14 cellular contexts compared by ENCODE assay signal in the genomic region with DNA sequence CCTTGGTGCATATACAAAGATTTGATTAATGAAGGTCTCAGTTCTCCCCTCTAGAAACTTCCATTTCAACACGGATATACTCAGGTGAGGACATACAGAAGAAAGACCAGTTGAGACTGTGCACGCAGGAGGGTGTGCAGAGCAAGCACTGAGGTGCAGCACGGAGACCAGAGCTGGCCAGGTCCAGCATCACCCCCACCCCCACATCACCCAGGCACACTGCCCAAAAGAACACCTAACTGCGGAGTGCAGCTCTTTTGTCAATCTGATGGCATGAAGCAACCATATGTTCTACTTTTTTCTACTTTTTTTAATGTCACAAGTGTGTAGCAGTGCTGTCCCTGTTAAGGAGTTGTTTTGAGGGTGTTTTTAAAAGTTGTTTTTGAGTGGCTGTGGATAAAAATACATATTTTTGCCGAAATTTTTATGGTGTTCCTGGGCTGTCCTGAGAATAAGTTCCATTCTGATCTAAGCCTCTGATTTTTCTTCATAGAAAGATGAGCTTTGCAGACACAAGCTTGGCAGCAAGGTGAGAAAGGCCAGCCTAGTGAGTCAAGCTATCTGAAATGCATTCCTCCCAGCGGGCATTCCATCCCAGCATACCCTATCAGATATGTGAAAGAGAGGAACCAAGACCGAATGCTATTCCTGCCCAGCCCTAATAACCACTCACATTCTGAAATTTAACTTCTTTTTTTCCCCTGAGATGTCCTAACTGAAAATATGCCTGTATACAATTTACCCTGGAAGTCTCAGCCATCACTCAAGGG.
DNase-seq lines count a peak whose midpoint lies in the region; ATAC-seq and TF ChIP-seq lines count a peak whose summit lies in the region.
"Had no signal": no experiment of that assay in that cellular context is flagged by ENCODE, and none has a peak within 500 bp of the region (broad histone marks: within the 10 kb centered on the region; RNA-seq: fewer than 3 reads in every experiment).

No MANE protein-coding gene starts in this region.

- H3K4me3 Mint-ChIP-seq in HFFc6, result no peak overlapping the region
- H3K4me3 Mint-ChIP-seq in activated T-helper 1 cell treated with anti-CD3 and anti-CD28 coated beads, Interleukin-12 subunit alpha, Interleukin-12 subunit beta, Interleukin-2, Interleukin-4 antibody, amounts not matched to agents 30 ng/mL and 10 ng/mL and 1 ng/mL, durations not matched to agents 14 hours and 24 hours and 36 hours, result no peak overlapping the region

- H3K27ac ChIP-seq in rectal smooth muscle tissue (ENCODE audit: low read depth, low read length), result peak overlapping the region; percentile 17

- peaks cover 53% of the 10 kb centered on the region for H3K36me3 Mint-ChIP-seq in HFFc6 (ENCODE audit: low read depth)
- H3K36me3 Mint-ChIP-seq in activated T-helper 1 cell treated with anti-CD3 and anti-CD28 coated beads, Interleukin-12 subunit alpha, Interleukin-12 subunit beta, Interleukin-2, Interleukin-4 antibody, amounts not matched to agents 30 ng/mL and 10 ng/mL and 1 ng/mL, durations not matched to agents 14 hours and 24 hours and 36 hours (ENCODE audit: low read depth), result peaks cover 47% of the 10 kb centered on the region

- intact Hi-C loops in activated T-helper 1 cell treated with anti-CD3 and anti-CD28 coated beads, Interleukin-12 subunit alpha, Interleukin-12 subunit beta, Interleukin-2, Interleukin-4 antibody, amounts not matched to agents 30 ng/mL and 10 ng/mL and 1 ng/mL, durations not matched to agents 14 hours and 24 hours and 36 hours (cut with micrococcal nuclease), result loop anchor here (2.0 to 10.0 kb wide), 8 partner anchors 57 to 1921 kb away; partner anchors contain the start of genes N4BP2, TLR6 and TMEM156
- intact Hi-C loops in left colon (cut with DNase I, micrococcal nuclease), result no loop called here

- H3K9me3 Mint-ChIP-seq in HFFc6, result no peaks in the 10 kb centered on the region
- H3K9me3 Mint-ChIP-seq in activated T-helper 1 cell treated with anti-CD3 and anti-CD28 coated beads, Interleukin-12 subunit alpha, Interleukin-12 subunit beta, Interleukin-2, Interleukin-4 antibody, amounts not matched to agents 30 ng/mL and 10 ng/mL and 1 ng/mL, durations not matched to agents 14 hours and 24 hours and 36 hours, result no peaks in the 10 kb centered on the region

- H3K27me3 ChIP-seq in rectal smooth muscle tissue (ENCODE audit: control insufficient read depth, insufficient read depth, low read length), result no peaks in the 10 kb centered on the region

- no peak overlapping the region for H3K9ac ChIP-seq in rectal smooth muscle tissue (ENCODE audit: low read length)

- 0 out of 2 replicates have a peak overlapping the region, but pooled peaks have one; percentile 3 for H3K27ac Mint-ChIP-seq in HFFc6
- peak overlapping the region; percentile 5 for H3K27ac Mint-ChIP-seq in activated T-helper 1 cell treated with anti-CD3 and anti-CD28 coated beads, Interleukin-12 subunit alpha, Interleukin-12 subunit beta, Interleukin-2, Interleukin-4 antibody, amounts not matched to agents 30 ng/mL and 10 ng/mL and 1 ng/mL, durations not matched to agents 14 hours and 24 hours and 36 hours

- H3K4me1 Mint-ChIP-seq in HFFc6 (ENCODE audit: low read depth), result peaks cover 52% of the 10 kb centered on the region
- peaks cover 81% of the 10 kb centered on the region for H3K4me1 Mint-ChIP-seq in activated T-helper 1 cell treated with anti-CD3 and anti-CD28 coated beads, Interleukin-12 subunit alpha, Interleukin-12 subunit beta, Interleukin-2, Interleukin-4 antibody, amounts not matched to agents 30 ng/mL and 10 ng/mL and 1 ng/mL, durations not matched to agents 14 hours and 24 hours and 36 hours (ENCODE audit: low read depth)

- peak; percentile 19 for ATAC-seq in left colon
- ATAC-seq in GM21423 (IDR thresholded peaks at IDR 0.05; ENCODE audit: unreplicated experiment), result no peak
- no peak for ATAC-seq in HG03469 (IDR thresholded peaks at IDR 0.05; ENCODE audit: unreplicated experiment)
- no peak for ATAC-seq in GM21723 (IDR thresholded peaks at IDR 0.05; ENCODE audit: unreplicated experiment)

- no peak overlapping the region for H3K4me3 ChIP-seq in rectal smooth muscle tissue (ENCODE audit: low read length)

- no peaks in the 10 kb centered on the region for H3K27me3 Mint-ChIP-seq in HFFc6 (ENCODE audit: insufficient read depth)
- H3K27me3 Mint-ChIP-seq in activated T-helper 1 cell treated with anti-CD3 and anti-CD28 coated beads, Interleukin-12 subunit alpha, Interleukin-12 subunit beta, Interleukin-2, Interleukin-4 antibody, amounts not matched to agents 30 ng/mL and 10 ng/mL and 1 ng/mL, durations not matched to agents 14 hours and 24 hours and 36 hours (ENCODE audit: insufficient read depth), result peaks cover 3% of the 10 kb centered on the region

- no peak for DNase-seq in HFFc6
- DNase-seq in activated T-helper 1 cell treated with anti-CD3 and anti-CD28 coated beads, Interleukin-12 subunit alpha, Interleukin-12 subunit beta, Interleukin-2, Interleukin-4 antibody, amounts not matched to agents 30 ng/mL and 10 ng/mL and 1 ng/mL, durations not matched to agents 14 hours and 24 hours and 36 hours (ENCODE audit: low spot score), result no peak
- DNase-seq in left colon, result peak; percentile 34 to 44
- DNase-seq: activated effector memory CD4-positive, alpha-beta T cell treated with Interleukin-2 at 50 U/mL for 16 hours; DND-41; hypothalamus; NCI-H1694; NCI-H748 treated with DMSO at 0.1 percent for 48 hours; occipital lobe; T-helper 9 cell had no signal

- no peak for TF ChIP-seq CTCF in HFFc6 (IDR thresholded peaks at IDR 0.05)

- H3K4me1 ChIP-seq in rectal smooth muscle tissue (ENCODE audit: control insufficient read depth, insufficient read depth, low read length), result peaks cover 43% of the 10 kb centered on the region

- peaks cover 10% of the 10 kb centered on the region for H3K36me3 ChIP-seq in rectal smooth muscle tissue (ENCODE audit: control insufficient read depth, insufficient read depth, low read length)

Comparison
In these comparisons a context has a peak if more than half of its experiments do, and no peak if none do; other contexts are left out.
1. DNase-seq: peak in left colon (2 of 2); none in HFFc6 (single experiment) and activated T-helper 1 cell treated with anti-CD3 and anti-CD28 coated beads, Interleukin-12 subunit alpha, Interleukin-12 subunit beta, Interleukin-2, Interleukin-4 antibody, amounts not matched to agents 30 ng/mL and 10 ng/mL and 1 ng/mL, durations not matched to agents 14 hours and 24 hours and 36 hours (single experiment).